In genomic region chr9:127711226-127711701, GRCh38 we compare ENCODE assay signal across 17 cellular contexts. TPM values are rescaled to one million over a fixed set of nuclear protein-coding genes. Genes with fewer than 3 reads are reported as not detected.
A peak's percentile ranks its signal among the peaks of the same experiment; 100 is the strongest.
DNase-seq lines count a peak whose midpoint lies in the region; ATAC-seq and TF ChIP-seq lines count a peak whose summit lies in the region.
"Had no signal": no experiment of that assay in that cellular context is flagged by ENCODE, and none has a peak within 500 bp of the region (broad histone marks: within the 10 kb centered on the region; RNA-seq: fewer than 3 reads in every experiment).

No MANE protein-coding gene starts in this region.

- H3K4me1 Mint-ChIP-seq in activated T-cell treated with anti-CD3 and anti-CD28 coated beads, Interleukin-2, amount 50 U/mL, for 4 hours (ENCODE audit: low read depth) = peaks cover 39% of the 10 kb centered on the region
- peaks cover 23% of the 10 kb centered on the region for H3K4me1 Mint-ChIP-seq in activated naive CD8-positive, alpha-beta T cell treated with anti-CD3 and anti-CD28 coated beads, Interleukin-2, amount 10 ng/mL, durations not matched to agents 7 days and 5 days
- peaks cover 45% of the 10 kb centered on the region for H3K4me1 Mint-ChIP-seq in stimulated activated effector memory CD8-positive, alpha-beta T cell treated with anti-CD3 and anti-CD28 coated beads, Interleukin-12 subunit alpha, Interleukin-12 subunit beta, amount 100 ng/mL, for 72 hours
- peaks cover 10% of the 10 kb centered on the region for H3K4me1 Mint-ChIP-seq in progenitor cell of endocrine pancreas (ENCODE audit: low read depth)

- POLR2A ChIA-PET in activated naive CD8-positive, alpha-beta T cell treated with anti-CD3 and anti-CD28 coated beads, Interleukin-2, amount 10 ng/mL, durations not matched to agents 7 days and 5 days (lab: Charles Lee) = interaction anchor here (0.5 to 1.3 kb wide), 3 partner anchors 23 to 127 kb away, joined by 3 to 6 read pairs (median 4); partner anchors contain the start of gene TOR2A
- POLR2A ChIA-PET in A673 (lab: Charles Lee; ENCODE audit: low non-redundant PET) = no interaction called here

- H3K9me3 Mint-ChIP-seq in activated T-cell treated with anti-CD3 and anti-CD28 coated beads, Interleukin-2, amount 50 U/mL, for 4 hours = no peaks in the 10 kb centered on the region
- peaks cover 3% of the 10 kb centered on the region for H3K9me3 Mint-ChIP-seq in activated naive CD8-positive, alpha-beta T cell treated with anti-CD3 and anti-CD28 coated beads, Interleukin-2, amount 10 ng/mL, durations not matched to agents 7 days and 5 days
- no peaks in the 10 kb centered on the region for H3K9me3 Mint-ChIP-seq in stimulated activated effector memory CD8-positive, alpha-beta T cell treated with anti-CD3 and anti-CD28 coated beads, Interleukin-12 subunit alpha, Interleukin-12 subunit beta, amount 100 ng/mL, for 72 hours
- no peaks in the 10 kb centered on the region for H3K9me3 Mint-ChIP-seq in progenitor cell of endocrine pancreas (ENCODE audit: low read depth)

- no peaks in the 10 kb centered on the region for H3K36me3 Mint-ChIP-seq in activated T-cell treated with anti-CD3 and anti-CD28 coated beads, Interleukin-2, amount 50 U/mL, for 4 hours (ENCODE audit: insufficient read depth)
- H3K36me3 Mint-ChIP-seq in activated naive CD8-positive, alpha-beta T cell treated with anti-CD3 and anti-CD28 coated beads, Interleukin-2, amount 10 ng/mL, durations not matched to agents 7 days and 5 days = no peaks in the 10 kb centered on the region
- H3K36me3 Mint-ChIP-seq in stimulated activated effector memory CD8-positive, alpha-beta T cell treated with anti-CD3 and anti-CD28 coated beads, Interleukin-12 subunit alpha, Interleukin-12 subunit beta, amount 100 ng/mL, for 72 hours = peaks cover 14% of the 10 kb centered on the region
- H3K36me3 Mint-ChIP-seq in progenitor cell of endocrine pancreas (ENCODE audit: insufficient read depth) = no peaks in the 10 kb centered on the region
- H3K36me3 Mint-ChIP-seq: WTC11 had no signal

- H3K36me3 ChIP-seq in A673 (ENCODE audit: insufficient read depth, low read length, poor library complexity, severe bottlenecking) = no peaks in the 10 kb centered on the region
- H3K36me3 ChIP-seq: suprapubic skin had no signal

- no peak for TF ChIP-seq CTCF in progenitor cell of endocrine pancreas (IDR thresholded peaks at IDR 0.05; ENCODE audit: unreplicated experiment)
- TF ChIP-seq CTCF in A673 (conservative IDR thresholded peaks at IDR 0.05; ENCODE audit: low read depth, low read length) = no peak

- H3K9me3 ChIP-seq in A673 (ENCODE audit: low read depth, low read length, poor library complexity, severe bottlenecking) = no peaks in the 10 kb centered on the region
- H3K9me3 ChIP-seq: mucosa of descending colon, psoas muscle, suprapubic skin had no signal

- CTCF ChIA-PET in A673 (lab: Charles Lee) = interaction anchor here (0.5 kb wide), 1 partner anchor 206 kb away, joined by 8 read pairs; the partner anchor contains the start of gene ST6GALNAC4

- no peaks in the 10 kb centered on the region for H3K27me3 Mint-ChIP-seq in activated T-cell treated with anti-CD3 and anti-CD28 coated beads, Interleukin-2, amount 50 U/mL, for 4 hours (ENCODE audit: low read depth)
- peaks cover 2% of the 10 kb centered on the region for H3K27me3 Mint-ChIP-seq in activated naive CD8-positive, alpha-beta T cell treated with anti-CD3 and anti-CD28 coated beads, Interleukin-2, amount 10 ng/mL, durations not matched to agents 7 days and 5 days
- no peaks in the 10 kb centered on the region for H3K27me3 Mint-ChIP-seq in progenitor cell of endocrine pancreas

- ATAC-seq in activated T-cell treated with anti-CD3 and anti-CD28 coated beads, Interleukin-2, amount 50 U/mL, for 4 hours = no peak
- ATAC-seq in activated naive CD8-positive, alpha-beta T cell treated with anti-CD3 and anti-CD28 coated beads, Interleukin-2, amount 10 ng/mL, durations not matched to agents 7 days and 5 days (ENCODE audit: low read depth) = no peak
- no peak for ATAC-seq in stimulated activated effector memory CD8-positive, alpha-beta T cell treated with anti-CD3 and anti-CD28 coated beads, Interleukin-12 subunit alpha, Interleukin-12 subunit beta, amount 100 ng/mL, for 72 hours
- no peak for ATAC-seq in GM19035 (IDR thresholded peaks at IDR 0.05; ENCODE audit: unreplicated experiment)
- ATAC-seq: HCT116, mucosa of descending colon, psoas muscle had no signal

- H3K27ac Mint-ChIP-seq in activated naive CD8-positive, alpha-beta T cell treated with anti-CD3 and anti-CD28 coated beads, Interleukin-2, amount 10 ng/mL, durations not matched to agents 7 days and 5 days = no peak overlapping the region
- peak overlapping the region; percentile 66 for H3K27ac Mint-ChIP-seq in stimulated activated effector memory CD8-positive, alpha-beta T cell treated with anti-CD3 and anti-CD28 coated beads, Interleukin-12 subunit alpha, Interleukin-12 subunit beta, amount 100 ng/mL, for 72 hours
- H3K27ac Mint-ChIP-seq in progenitor cell of endocrine pancreas = no peak overlapping the region
- H3K27ac Mint-ChIP-seq: WTC11 had no signal

- H3K4me1 ChIP-seq in A673 (ENCODE audit: insufficient read depth, low read length, poor library complexity, severe bottlenecking) = no peaks in the 10 kb centered on the region

- intact Hi-C loops in A673 (cut with micrococcal nuclease; ENCODE audit: unreplicated experiment) = no loop called here

- DNase-seq in activated T-cell treated with anti-CD3 and anti-CD28 coated beads, Interleukin-2, amount 50 U/mL, for 4 hours = no peak
- no peak for DNase-seq in activated T-cell treated with anti-CD3 and anti-CD28 coated beads, Interleukin-2, amount 50 U/mL, for 1 hour
- DNase-seq in NAMALWA (ENCODE audit: low spot score) (peak; percentile 32), progenitor cell of endocrine pancreas (ENCODE audit: low spot score, unreplicated experiment) (no peak), A673 (ENCODE audit: low spot score) (no peak)
- peak; percentile 58 for DNase-seq in activated naive CD8-positive, alpha-beta T cell treated with anti-CD3 and anti-CD28 coated beads, Interleukin-2, amount 10 ng/mL, durations not matched to agents 7 days and 5 days
- no peak for DNase-seq in stimulated activated effector memory CD8-positive, alpha-beta T cell treated with anti-CD3 and anti-CD28 coated beads, Interleukin-12 subunit alpha, Interleukin-12 subunit beta, amount 100 ng/mL, for 72 hours (ENCODE audit: low spot score in 2 of 2)
- DNase-seq: amygdala, DMS53, erythroblast, islet precursor cell, mucosa of descending colon, psoas muscle had no signal

- no peak overlapping the region for H3K4me3 ChIP-seq in A673 (ENCODE audit: low read depth, low read length, poor library complexity, severe bottlenecking)
- H3K4me3 ChIP-seq: mucosa of descending colon, psoas muscle, suprapubic skin had no signal

- peak overlapping the region; percentile 35 for H3K4me3 Mint-ChIP-seq in activated T-cell treated with anti-CD3 and anti-CD28 coated beads, Interleukin-2, amount 50 U/mL, for 4 hours
- H3K4me3 Mint-ChIP-seq in activated naive CD8-positive, alpha-beta T cell treated with anti-CD3 and anti-CD28 coated beads, Interleukin-2, amount 10 ng/mL, durations not matched to agents 7 days and 5 days = peak overlapping the region; percentile 14
- no peak overlapping the region for H3K4me3 Mint-ChIP-seq in stimulated activated effector memory CD8-positive, alpha-beta T cell treated with anti-CD3 and anti-CD28 coated beads, Interleukin-12 subunit alpha, Interleukin-12 subunit beta, amount 100 ng/mL, for 72 hours
- no peak overlapping the region for H3K4me3 Mint-ChIP-seq in progenitor cell of endocrine pancreas (ENCODE audit: low read depth)
- H3K4me3 Mint-ChIP-seq: WTC11 had no signal

- no peaks in the 10 kb centered on the region for H3K27me3 ChIP-seq in A673 (replicated peaks; ENCODE audit: insufficient read depth, low read depth, low read length, poor library complexity)
- H3K27me3 ChIP-seq: suprapubic skin had no signal

- BruUV-seq in A673 (replicated peaks; lab: Mats Ljungman, UMichigan) = no TSS peak

- H3K27ac ChIP-seq in A673 (ENCODE audit: low read depth, low read length, poor library complexity, severe bottlenecking) = no peak overlapping the region
- H3K27ac ChIP-seq: psoas muscle, suprapubic skin had no signal

RNA-seq across cellular contexts. Expression of gene PTRH1, which starts 4.2 kb away (rescaled TPM):
- 10 to 100 TPM; 43.9 to 49.6 (median 45.6) TPM for total RNA-seq in activated T-cell treated with anti-CD3 and anti-CD28 coated beads, Interleukin-2, amount 50 U/mL, for 4 hours
- 10 to 100 TPM in 1 of 2 experiments, 1 to 10 TPM in 1; 9.9 to 13.1 TPM for total RNA-seq in activated naive CD8-positive, alpha-beta T cell treated with anti-CD3 and anti-CD28 coated beads, Interleukin-2, amount 10 ng/mL, durations not matched to agents 7 days and 5 days
- 11.3 and 11.9 TPM in 2 replicates for total RNA-seq in progenitor cell of endocrine pancreas
- total RNA-seq in A673 (2021) = 9.3 and 10.7 TPM in 2 replicates

RNA-seq across cellular contexts. Expression of gene CFAP157, which starts 4.5 kb away (rescaled TPM):
- total RNA-seq in activated T-cell treated with anti-CD3 and anti-CD28 coated beads, Interleukin-2, amount 50 U/mL, for 4 hours = not detected
- under 1 TPM in 1 of 2 experiments, not detected in 1; 0.23 TPM for total RNA-seq in activated naive CD8-positive, alpha-beta T cell treated with anti-CD3 and anti-CD28 coated beads, Interleukin-2, amount 10 ng/mL, durations not matched to agents 7 days and 5 days
- total RNA-seq in progenitor cell of endocrine pancreas (1.2 and 1.3 TPM in 2 replicates), A673 (2021) (not detected in 2 replicates)

RNA-seq across cellular contexts. Expression of gene TTC16, which starts 4.6 kb away (rescaled TPM):
- under 1 TPM; 0.37 to 0.58 (median 0.57) TPM for total RNA-seq in activated T-cell treated with anti-CD3 and anti-CD28 coated beads, Interleukin-2, amount 50 U/mL, for 4 hours
- 1 to 10 TPM; 4.4 to 5.3 TPM for total RNA-seq in activated naive CD8-positive, alpha-beta T cell treated with anti-CD3 and anti-CD28 coated beads, Interleukin-2, amount 10 ng/mL, durations not matched to agents 7 days and 5 days
- total RNA-seq in progenitor cell of endocrine pancreas = 0.07 TPM in 1 of 2 replicates, not detected in the other
- total RNA-seq in A673 (2021) = not detected in 2 replicates
- total RNA-seq: WTC11 had no signal

RNA-seq across cellular contexts. Expression of gene TOR2A, which starts 23.8 kb away (rescaled TPM):
- 10 to 100 TPM; 19.8 to 23.6 (median 20.1) TPM for total RNA-seq in activated T-cell treated with anti-CD3 and anti-CD28 coated beads, Interleukin-2, amount 50 U/mL, for 4 hours
- 10 to 100 TPM; 21.7 to 24.4 TPM for total RNA-seq in activated naive CD8-positive, alpha-beta T cell treated with anti-CD3 and anti-CD28 coated beads, Interleukin-2, amount 10 ng/mL, durations not matched to agents 7 days and 5 days
- total RNA-seq in progenitor cell of endocrine pancreas = 21.8 and 24.2 TPM in 2 replicates
- 9.1 and 9.2 TPM in 2 replicates for total RNA-seq in A673 (2021)

Comparison
In these comparisons a context has a peak if more than half of its experiments do, and no peak if none do; other contexts are left out.
1. DNase-seq: peak in NAMALWA (single experiment) and activated naive CD8-positive, alpha-beta T cell treated with anti-CD3 and anti-CD28 coated beads, Interleukin-2, amount 10 ng/mL, durations not matched to agents 7 days and 5 days (single experiment); none in activated T-cell treated with anti-CD3 and anti-CD28 coated beads, Interleukin-2, amount 50 U/mL, for 4 hours (single experiment), activated T-cell treated with anti-CD3 and anti-CD28 coated beads, Interleukin-2, amount 50 U/mL, for 1 hour (single experiment), stimulated activated effector memory CD8-positive, alpha-beta T cell treated with anti-CD3 and anti-CD28 coated beads, Interleukin-12 subunit alpha, Interleukin-12 subunit beta, amount 100 ng/mL, for 72 hours (0 of 2), progenitor cell of endocrine pancreas (single experiment) and A673 (single experiment).
2. H3K4me3 Mint-ChIP-seq: peak in activated T-cell treated with anti-CD3 and anti-CD28 coated beads, Interleukin-2, amount 50 U/mL, for 4 hours (single experiment) and activated naive CD8-positive, alpha-beta T cell treated with anti-CD3 and anti-CD28 coated beads, Interleukin-2, amount 10 ng/mL, durations not matched to agents 7 days and 5 days (single experiment); none in stimulated activated effector memory CD8-positive, alpha-beta T cell treated with anti-CD3 and anti-CD28 coated beads, Interleukin-12 subunit alpha, Interleukin-12 subunit beta, amount 100 ng/mL, for 72 hours (single experiment) and progenitor cell of endocrine pancreas (single experiment).